Comparison of ENCODE assay signal across 2 cellular contexts in the genomic region with DNA sequence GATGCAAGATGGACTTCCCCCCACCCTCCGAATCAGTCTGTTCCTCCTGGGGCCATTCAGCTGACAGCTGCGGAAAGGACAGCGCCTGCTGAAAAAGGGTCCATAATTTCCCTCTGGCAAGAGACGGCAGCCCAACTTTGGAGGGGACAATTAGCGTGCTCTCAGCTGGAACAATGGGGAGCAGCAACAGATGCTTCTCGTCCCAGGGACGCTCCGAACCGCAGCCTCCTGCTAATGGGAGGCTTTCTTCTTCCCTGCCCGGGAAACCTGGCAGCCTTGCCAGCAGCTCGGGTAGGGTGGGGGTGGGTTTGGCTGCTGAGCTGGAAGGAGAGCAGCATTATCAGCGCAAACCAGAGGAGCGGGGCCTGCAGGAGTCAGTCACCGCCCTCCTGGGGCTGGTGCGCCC.
TF ChIP-seq lines count a peak whose summit lies in the region.

No MANE protein-coding gene starts in this region.

TF ChIP-seq in GM23338, 12 proteins besides CTCF, POLR2A, EP300 and RAD21:
- TF ChIP-seq POLR2AphosphoS5 (IDR thresholded peaks at IDR 0.05; ENCODE audit: low read depth) (no peak), JUNB (IDR thresholded peaks at IDR 0.05; ENCODE audit: unreplicated experiment) (no peak), ZNF114 (CRISPR knock-in tag; IDR thresholded peaks at IDR 0.05) (no peak), EZH2 (IDR thresholded peaks at IDR 0.05; ENCODE audit: low read depth, unreplicated experiment) (no peak), CREB1 (CRISPR knock-in tag; IDR thresholded peaks at IDR 0.05; ENCODE audit: low read depth) (no peak), STAT1 (IDR thresholded peaks at IDR 0.05; ENCODE audit: unreplicated experiment) (no peak), ZNF331 (CRISPR knock-in tag; IDR thresholded peaks at IDR 0.05; ENCODE audit: low read depth) (no peak)
- TF ChIP-seq, protein P1, sequence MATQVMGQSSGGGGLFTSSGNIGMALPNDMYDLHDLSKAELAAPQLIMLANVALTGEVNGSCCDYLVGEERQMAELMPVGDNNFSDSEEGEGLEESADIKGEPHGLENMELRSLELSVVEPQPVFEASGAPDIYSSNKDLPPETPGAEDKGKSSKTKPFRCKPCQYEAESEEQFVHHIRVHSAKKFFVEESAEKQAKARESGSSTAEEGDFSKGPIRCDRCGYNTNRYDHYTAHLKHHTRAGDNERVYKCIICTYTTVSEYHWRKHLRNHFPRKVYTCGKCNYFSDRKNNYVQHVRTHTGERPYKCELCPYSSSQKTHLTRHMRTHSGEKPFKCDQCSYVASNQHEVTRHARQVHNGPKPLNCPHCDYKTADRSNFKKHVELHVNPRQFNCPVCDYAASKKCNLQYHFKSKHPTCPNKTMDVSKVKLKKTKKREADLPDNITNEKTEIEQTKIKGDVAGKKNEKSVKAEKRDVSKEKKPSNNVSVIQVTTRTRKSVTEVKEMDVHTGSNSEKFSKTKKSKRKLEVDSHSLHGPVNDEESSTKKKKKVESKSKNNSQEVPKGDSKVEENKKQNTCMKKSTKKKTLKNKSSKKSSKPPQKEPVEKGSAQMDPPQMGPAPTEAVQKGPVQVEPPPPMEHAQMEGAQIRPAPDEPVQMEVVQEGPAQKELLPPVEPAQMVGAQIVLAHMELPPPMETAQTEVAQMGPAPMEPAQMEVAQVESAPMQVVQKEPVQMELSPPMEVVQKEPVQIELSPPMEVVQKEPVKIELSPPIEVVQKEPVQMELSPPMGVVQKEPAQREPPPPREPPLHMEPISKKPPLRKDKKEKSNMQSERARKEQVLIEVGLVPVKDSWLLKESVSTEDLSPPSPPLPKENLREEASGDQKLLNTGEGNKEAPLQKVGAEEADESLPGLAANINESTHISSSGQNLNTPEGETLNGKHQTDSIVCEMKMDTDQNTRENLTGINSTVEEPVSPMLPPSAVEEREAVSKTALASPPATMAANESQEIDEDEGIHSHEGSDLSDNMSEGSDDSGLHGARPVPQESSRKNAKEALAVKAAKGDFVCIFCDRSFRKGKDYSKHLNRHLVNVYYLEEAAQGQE (IDR thresholded peaks at IDR 0.05; ENCODE audit: unreplicated experiment) = no peak
- TF ChIP-seq, protein P2, sequence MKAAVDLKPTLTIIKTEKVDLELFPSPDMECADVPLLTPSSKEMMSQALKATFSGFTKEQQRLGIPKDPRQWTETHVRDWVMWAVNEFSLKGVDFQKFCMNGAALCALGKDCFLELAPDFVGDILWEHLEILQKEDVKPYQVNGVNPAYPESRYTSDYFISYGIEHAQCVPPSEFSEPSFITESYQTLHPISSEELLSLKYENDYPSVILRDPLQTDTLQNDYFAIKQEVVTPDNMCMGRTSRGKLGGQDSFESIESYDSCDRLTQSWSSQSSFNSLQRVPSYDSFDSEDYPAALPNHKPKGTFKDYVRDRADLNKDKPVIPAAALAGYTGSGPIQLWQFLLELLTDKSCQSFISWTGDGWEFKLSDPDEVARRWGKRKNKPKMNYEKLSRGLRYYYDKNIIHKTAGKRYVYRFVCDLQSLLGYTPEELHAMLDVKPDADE (IDR thresholded peaks at IDR 0.05) = no peak
- TF ChIP-seq, protein P3, sequence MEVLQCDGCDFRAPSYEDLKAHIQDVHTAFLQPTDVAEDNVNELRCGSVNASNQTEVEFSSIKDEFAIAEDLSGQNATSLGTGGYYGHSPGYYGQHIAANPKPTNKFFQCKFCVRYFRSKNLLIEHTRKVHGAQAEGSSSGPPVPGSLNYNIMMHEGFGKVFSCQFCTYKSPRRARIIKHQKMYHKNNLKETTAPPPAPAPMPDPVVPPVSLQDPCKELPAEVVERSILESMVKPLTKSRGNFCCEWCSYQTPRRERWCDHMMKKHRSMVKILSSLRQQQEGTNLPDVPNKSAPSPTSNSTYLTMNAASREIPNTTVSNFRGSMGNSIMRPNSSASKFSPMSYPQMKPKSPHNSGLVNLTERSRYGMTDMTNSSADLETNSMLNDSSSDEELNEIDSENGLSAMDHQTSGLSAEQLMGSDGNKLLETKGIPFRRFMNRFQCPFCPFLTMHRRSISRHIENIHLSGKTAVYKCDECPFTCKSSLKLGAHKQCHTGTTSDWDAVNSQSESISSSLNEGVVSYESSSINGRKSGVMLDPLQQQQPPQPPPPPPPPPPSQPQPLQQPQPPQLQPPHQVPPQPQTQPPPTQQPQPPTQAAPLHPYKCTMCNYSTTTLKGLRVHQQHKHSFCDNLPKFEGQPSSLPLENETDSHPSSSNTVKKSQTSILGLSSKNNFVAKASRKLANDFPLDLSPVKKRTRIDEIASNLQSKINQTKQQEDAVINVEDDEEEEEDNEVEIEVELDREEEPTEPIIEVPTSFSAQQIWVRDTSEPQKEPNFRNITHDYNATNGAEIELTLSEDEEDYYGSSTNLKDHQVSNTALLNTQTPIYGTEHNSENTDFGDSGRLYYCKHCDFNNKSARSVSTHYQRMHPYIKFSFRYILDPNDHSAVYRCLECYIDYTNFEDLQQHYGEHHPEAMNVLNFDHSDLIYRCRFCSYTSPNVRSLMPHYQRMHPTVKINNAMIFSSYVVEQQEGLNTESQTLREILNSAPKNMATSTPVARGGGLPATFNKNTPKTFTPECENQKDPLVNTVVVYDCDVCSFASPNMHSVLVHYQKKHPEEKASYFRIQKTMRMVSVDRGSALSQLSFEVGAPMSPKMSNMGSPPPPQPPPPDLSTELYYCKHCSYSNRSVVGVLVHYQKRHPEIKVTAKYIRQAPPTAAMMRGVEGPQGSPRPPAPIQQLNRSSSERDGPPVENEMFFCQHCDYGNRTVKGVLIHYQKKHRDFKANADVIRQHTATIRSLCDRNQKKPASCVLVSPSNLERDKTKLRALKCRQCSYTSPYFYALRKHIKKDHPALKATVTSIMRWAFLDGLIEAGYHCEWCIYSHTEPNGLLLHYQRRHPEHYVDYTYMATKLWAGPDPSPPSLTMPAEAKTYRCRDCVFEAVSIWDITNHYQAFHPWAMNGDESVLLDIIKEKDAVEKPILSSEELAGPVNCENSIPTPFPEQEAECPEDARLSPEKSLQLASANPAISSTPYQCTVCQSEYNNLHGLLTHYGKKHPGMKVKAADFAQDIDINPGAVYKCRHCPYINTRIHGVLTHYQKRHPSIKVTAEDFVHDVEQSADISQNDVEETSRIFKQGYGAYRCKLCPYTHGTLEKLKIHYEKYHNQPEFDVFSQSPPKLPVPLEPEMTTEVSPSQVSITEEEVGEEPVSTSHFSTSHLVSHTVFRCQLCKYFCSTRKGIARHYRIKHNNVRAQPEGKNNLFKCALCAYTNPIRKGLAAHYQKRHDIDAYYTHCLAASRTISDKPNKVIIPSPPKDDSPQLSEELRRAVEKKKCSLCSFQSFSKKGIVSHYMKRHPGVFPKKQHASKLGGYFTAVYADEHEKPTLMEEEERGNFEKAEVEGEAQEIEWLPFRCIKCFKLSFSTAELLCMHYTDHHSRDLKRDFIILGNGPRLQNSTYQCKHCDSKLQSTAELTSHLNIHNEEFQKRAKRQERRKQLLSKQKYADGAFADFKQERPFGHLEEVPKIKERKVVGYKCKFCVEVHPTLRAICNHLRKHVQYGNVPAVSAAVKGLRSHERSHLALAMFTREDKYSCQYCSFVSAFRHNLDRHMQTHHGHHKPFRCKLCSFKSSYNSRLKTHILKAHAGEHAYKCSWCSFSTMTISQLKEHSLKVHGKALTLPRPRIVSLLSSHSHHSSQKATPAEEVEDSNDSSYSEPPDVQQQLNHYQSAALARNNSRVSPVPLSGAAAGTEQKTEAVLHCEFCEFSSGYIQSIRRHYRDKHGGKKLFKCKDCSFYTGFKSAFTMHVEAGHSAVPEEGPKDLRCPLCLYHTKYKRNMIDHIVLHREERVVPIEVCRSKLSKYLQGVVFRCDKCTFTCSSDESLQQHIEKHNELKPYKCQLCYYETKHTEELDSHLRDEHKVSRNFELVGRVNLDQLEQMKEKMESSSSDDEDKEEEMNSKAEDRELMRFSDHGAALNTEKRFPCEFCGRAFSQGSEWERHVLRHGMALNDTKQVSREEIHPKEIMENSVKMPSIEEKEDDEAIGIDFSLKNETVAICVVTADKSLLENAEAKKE (CRISPR knock-in tag; IDR thresholded peaks at IDR 0.05) = no peak

TF ChIP-seq in H1, 55 proteins besides CTCF, POLR2A, EP300 and RAD21:
- TF ChIP-seq POU5F1 (IDR thresholded peaks at IDR 0.05; ENCODE audit: low read depth, low read length) (no peak), YY1 (IDR thresholded peaks at IDR 0.05; ENCODE audit: low read depth, low read length) (no peak), ASH2L (IDR thresholded peaks at IDR 0.05; ENCODE audit: low read length) (no peak), EZH2 (IDR thresholded peaks at IDR 0.05; ENCODE audit: low read depth, low read length, severe bottlenecking) (no peak), CBX8 (IDR thresholded peaks at IDR 0.05; ENCODE audit: borderline replicate concordance, low read depth, low read length) (no peak), SRF (IDR thresholded peaks at IDR 0.05; ENCODE audit: low read depth, low read length) (no peak), CEBPB (IDR thresholded peaks at IDR 0.05; ENCODE audit: low read depth, low read length) (no peak), KDM4A (IDR thresholded peaks at IDR 0.05; ENCODE audit: low read depth, low read length, severe bottlenecking) (no peak), SIX5 (IDR thresholded peaks at IDR 0.05; ENCODE audit: low read depth, low read length) (no peak), SP2 (IDR thresholded peaks at IDR 0.05; ENCODE audit: low read length) (no peak)
- TF ChIP-seq, protein P4, sequence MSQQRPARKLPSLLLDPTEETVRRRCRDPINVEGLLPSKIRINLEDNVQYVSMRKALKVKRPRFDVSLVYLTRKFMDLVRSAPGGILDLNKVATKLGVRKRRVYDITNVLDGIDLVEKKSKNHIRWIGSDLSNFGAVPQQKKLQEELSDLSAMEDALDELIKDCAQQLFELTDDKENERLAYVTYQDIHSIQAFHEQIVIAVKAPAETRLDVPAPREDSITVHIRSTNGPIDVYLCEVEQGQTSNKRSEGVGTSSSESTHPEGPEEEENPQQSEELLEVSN (IDR thresholded peaks at IDR 0.05) = no peak
